18 cellular contexts compared by ENCODE assay signal in the genomic region with DNA sequence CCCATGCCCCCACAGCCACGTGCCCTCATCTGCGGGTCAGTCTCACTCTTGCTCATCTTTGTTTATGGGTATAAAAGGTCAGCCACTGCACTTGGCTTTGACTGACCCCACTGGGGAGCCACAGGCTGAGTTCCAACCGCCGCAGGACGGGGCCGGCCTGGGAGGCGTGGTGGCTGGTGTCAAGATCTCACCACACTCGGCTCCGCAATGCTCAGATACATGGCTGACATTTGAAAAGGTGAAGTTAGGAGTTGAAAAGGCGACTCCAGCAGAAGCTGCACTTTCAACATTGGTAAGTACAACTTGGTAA. TPM values are rescaled to one million over a fixed set of nuclear protein-coding genes. Genes with fewer than 3 reads are reported as not detected.
"Had no signal": no experiment of that assay in that cellular context is flagged by ENCODE, and none has a peak within 500 bp of the region (broad histone marks: within the 10 kb centered on the region; RNA-seq: fewer than 3 reads in every experiment).

No MANE protein-coding gene starts in this region.

- ATAC-seq: activated CD8-positive, alpha-beta memory T cell treated with anti-CD3 and anti-CD28 coated beads, Interleukin-2, amount 10 ng/mL, durations not matched to agents 7 days and 5 days; naive thymus-derived CD8-positive, alpha-beta T cell had no signal

- H3K4me1 Mint-ChIP-seq: activated naive CD8-positive, alpha-beta T cell treated with anti-CD3 and anti-CD28 coated beads, Interleukin-2, amount 10 ng/mL, durations not matched to agents 7 days and 5 days had no signal

- H3K27ac ChIP-seq: gastrocnemius medialis had no signal

- H3K27ac Mint-ChIP-seq: activated CD8-positive, alpha-beta memory T cell treated with anti-CD3 and anti-CD28 coated beads, Interleukin-2, amount 10 ng/mL, durations not matched to agents 7 days and 5 days; activated naive CD8-positive, alpha-beta T cell treated with anti-CD3 and anti-CD28 coated beads, Interleukin-2, amount 10 ng/mL, durations not matched to agents 7 days and 5 days; activated T-cell treated with anti-CD3 and anti-CD28 coated beads, Interleukin-2, amount 50 U/mL, for 24 hours; naive thymus-derived CD8-positive, alpha-beta T cell; progenitor cell of endocrine pancreas; stimulated activated effector memory CD8-positive, alpha-beta T cell treated with anti-CD3 and anti-CD28 coated beads, Interleukin-12 subunit alpha, Interleukin-12 subunit beta, amount 100 ng/mL, for 72 hours; T-helper 2 cell treated with Interferon-gamma antibody and Interleukin-4, amounts not matched to agents 5 μg/mL and 100 μg/mL, for 36 hours; type B pancreatic cell had no signal

- H3K4me3 Mint-ChIP-seq: activated CD8-positive, alpha-beta memory T cell treated with anti-CD3 and anti-CD28 coated beads, Interleukin-2, amount 10 ng/mL, durations not matched to agents 7 days and 5 days; activated naive CD8-positive, alpha-beta T cell treated with anti-CD3 and anti-CD28 coated beads, Interleukin-2, amount 10 ng/mL, durations not matched to agents 7 days and 5 days; activated T-cell treated with anti-CD3 and anti-CD28 coated beads, Interleukin-2, amount 50 U/mL, for 24 hours; stimulated activated effector memory CD8-positive, alpha-beta T cell treated with anti-CD3 and anti-CD28 coated beads, Interleukin-12 subunit alpha, Interleukin-12 subunit beta, amount 100 ng/mL, for 72 hours; T-helper 2 cell treated with Interferon-gamma antibody and Interleukin-4, amounts not matched to agents 5 μg/mL and 100 μg/mL, for 36 hours; type B pancreatic cell had no signal

- H3K27me3 Mint-ChIP-seq: activated CD8-positive, alpha-beta memory T cell treated with anti-CD3 and anti-CD28 coated beads, Interleukin-2, amount 10 ng/mL, durations not matched to agents 7 days and 5 days; activated naive CD8-positive, alpha-beta T cell treated with anti-CD3 and anti-CD28 coated beads, Interleukin-2, amount 10 ng/mL, durations not matched to agents 7 days and 5 days; activated T-cell treated with anti-CD3 and anti-CD28 coated beads, Interleukin-2, amount 50 U/mL, for 24 hours; naive thymus-derived CD8-positive, alpha-beta T cell; progenitor cell of endocrine pancreas; type B pancreatic cell had no signal

- DNase-seq: activated CD4-positive, CD25-positive, alpha-beta regulatory T cell treated with anti-CD3 and anti-CD28 coated beads, Interleukin-2, amount 50 U/mL, for 72 hours; activated CD8-positive, alpha-beta memory T cell treated with anti-CD3 and anti-CD28 coated beads, Interleukin-2, amount 10 ng/mL, durations not matched to agents 7 days and 5 days; activated naive CD8-positive, alpha-beta T cell treated with anti-CD3 and anti-CD28 coated beads, Interleukin-2, amount 10 ng/mL, durations not matched to agents 7 days and 5 days; activated T-cell treated with anti-CD3 and anti-CD28 coated beads, Interleukin-2, amount 50 U/mL, for 24 hours; gastrocnemius medialis; naive thymus-derived CD8-positive, alpha-beta T cell; small intestine had no signal

- H3K9me3 ChIP-seq: gastrocnemius medialis, mucosa of descending colon had no signal

- H3K27me3 ChIP-seq: gastrocnemius medialis had no signal

- H3K4me1 ChIP-seq: gastrocnemius medialis had no signal

- H3K4me3 ChIP-seq: gastrocnemius medialis, lung, mucosa of descending colon had no signal

- H3K9me3 Mint-ChIP-seq: activated naive CD8-positive, alpha-beta T cell treated with anti-CD3 and anti-CD28 coated beads, Interleukin-2, amount 10 ng/mL, durations not matched to agents 7 days and 5 days; activated T-cell treated with anti-CD3 and anti-CD28 coated beads, Interleukin-2, amount 50 U/mL, for 24 hours; naive thymus-derived CD8-positive, alpha-beta T cell; stimulated activated effector memory CD8-positive, alpha-beta T cell treated with anti-CD3 and anti-CD28 coated beads, Interleukin-12 subunit alpha, Interleukin-12 subunit beta, amount 100 ng/mL, for 72 hours; T-helper 2 cell treated with Interferon-gamma antibody and Interleukin-4, amounts not matched to agents 5 μg/mL and 100 μg/mL, for 36 hours; type B pancreatic cell had no signal

RNA-seq across cellular contexts. Expression of a gene that starts 42.9 kb away (rescaled TPM):
- total RNA-seq: activated CD8-positive, alpha-beta memory T cell treated with anti-CD3 and anti-CD28 coated beads, Interleukin-2, amount 10 ng/mL, durations not matched to agents 7 days and 5 days; aorta; bronchial epithelial cell; endothelial cell of umbilical vein; gastrocnemius medialis; lung; right cardiac atrium had no signal
- polyA plus RNA-seq: aorta, endothelial cell of umbilical vein, lung had no signal

RNA-seq across cellular contexts. Expression of a gene that starts 53.4 kb away (rescaled TPM):
- total RNA-seq: activated CD8-positive, alpha-beta memory T cell treated with anti-CD3 and anti-CD28 coated beads, Interleukin-2, amount 10 ng/mL, durations not matched to agents 7 days and 5 days; activated naive CD8-positive, alpha-beta T cell treated with anti-CD3 and anti-CD28 coated beads, Interleukin-2, amount 10 ng/mL, durations not matched to agents 7 days and 5 days; aorta; bronchial epithelial cell; chondrocyte; endothelial cell of umbilical vein; naive thymus-derived CD8-positive, alpha-beta T cell; progenitor cell of endocrine pancreas; right cardiac atrium had no signal
- polyA plus RNA-seq: endothelial cell of umbilical vein, lung, right cardiac atrium had no signal
